19 cellular contexts compared by ENCODE assay signal in genomic region chr11:16279524-16279923, GRCh38.
DNase-seq lines count a peak whose midpoint lies in the region; ATAC-seq, FAIRE-seq and TF ChIP-seq lines count a peak whose summit lies in the region.
"Had no signal": no experiment of that assay in that cellular context is flagged by ENCODE, and none has a peak within 500 bp of the region (broad histone marks: within the 10 kb centered on the region; RNA-seq: fewer than 3 reads in every experiment).

No MANE protein-coding gene starts in this region.

- H3K36me3 ChIP-seq in breast epithelium = no peaks in the 10 kb centered on the region
- H3K36me3 ChIP-seq in effector memory CD4-positive, alpha-beta T cell (ENCODE audit: control insufficient read depth, insufficient read depth, low read length) = no peaks in the 10 kb centered on the region

- H3K4me3 ChIP-seq in breast epithelium = no peak overlapping the region
- no peak overlapping the region for H3K4me3 ChIP-seq in effector memory CD4-positive, alpha-beta T cell (ENCODE audit: insufficient read depth, low read depth, low read length, poor library complexity, severe bottlenecking)
- H3K4me3 ChIP-seq: A549 had no signal

- DNase-seq in MCF 10A (ENCODE audit: unreplicated experiment) (no peak), breast epithelium (ENCODE audit: low spot score in 2 of 2) (no peak), frontal cortex (ENCODE audit: low spot score in 2 of 2) (no peak)
- DNase-seq in effector memory CD4-positive, alpha-beta T cell = no peak
- DNase-seq: AML-193; CD4-positive, alpha-beta T cell; GDM1; GOT3; H7; HFFc6 had no signal

- FAIRE-seq in colon (lab: Jason Lieb, UNC) (peak; percentile 51), frontal cortex (lab: Jason Lieb, UNC) (peak; percentile 37)
- FAIRE-seq: GM12892, GM18507 had no signal

- H3K4me1 ChIP-seq in breast epithelium = no peaks in the 10 kb centered on the region
- H3K4me1 ChIP-seq in effector memory CD4-positive, alpha-beta T cell (ENCODE audit: control insufficient read depth, insufficient read depth, low read length, poor library complexity, severe bottlenecking) = no peaks in the 10 kb centered on the region
- H3K4me1 ChIP-seq: A549 had no signal

- CTCF ChIA-PET in MCF 10A (lab: Yijun Ruan, JAX) = interaction anchor here (0.6 to 0.7 kb wide), 2 partner anchors 255 to 991 kb away, joined by 3 to 4 read pairs; no protein-coding TSS in a partner anchor

- peak overlapping the region; percentile 70 for H3K4me3 Mint-ChIP-seq in MCF 10A (ENCODE audit: unreplicated experiment)
- H3K4me3 Mint-ChIP-seq: CD4-positive, alpha-beta T cell; HFFc6 had no signal

- no peak overlapping the region for H3K27ac ChIP-seq in breast epithelium
- no peak overlapping the region for H3K27ac ChIP-seq in effector memory CD4-positive, alpha-beta T cell (ENCODE audit: insufficient read depth, low read length, poor library complexity, severe bottlenecking)
- H3K27ac ChIP-seq: 22Rv1, A549, C4-2B had no signal

- no peaks in the 10 kb centered on the region for H3K9me3 ChIP-seq in breast epithelium
- H3K9me3 ChIP-seq in effector memory CD4-positive, alpha-beta T cell (ENCODE audit: control insufficient read depth, low read length) = no peaks in the 10 kb centered on the region
- H3K9me3 ChIP-seq: A549 had no signal

- H3K9me3 Mint-ChIP-seq in MCF 10A (ENCODE audit: unreplicated experiment) = no peaks in the 10 kb centered on the region
- H3K9me3 Mint-ChIP-seq: CD4-positive, alpha-beta T cell; HFFc6 had no signal

- H3K27me3 Mint-ChIP-seq in MCF 10A (ENCODE audit: insufficient read depth, unreplicated experiment) = no peaks in the 10 kb centered on the region
- H3K27me3 Mint-ChIP-seq: CD4-positive, alpha-beta T cell had no signal

- TF ChIP-seq CTCF in MCF 10A (IDR thresholded peaks at IDR 0.05; ENCODE audit: unreplicated experiment) = no peak
- no peak for TF ChIP-seq CTCF in breast epithelium (IDR thresholded peaks at IDR 0.05)

- H3K36me3 Mint-ChIP-seq in MCF 10A (ENCODE audit: insufficient read depth, unreplicated experiment) = no peaks in the 10 kb centered on the region

- no TSS peak for BruUV-seq in MCF 10A (replicated peaks; lab: Mats Ljungman, UMichigan)

- H3K27ac Mint-ChIP-seq in MCF 10A (ENCODE audit: low read depth, unreplicated experiment) = peak overlapping the region; percentile 78
- H3K27ac Mint-ChIP-seq: CD4-positive, alpha-beta T cell; HFFc6 had no signal

- no peaks in the 10 kb centered on the region for H3K27me3 ChIP-seq in breast epithelium
- no peaks in the 10 kb centered on the region for H3K27me3 ChIP-seq in effector memory CD4-positive, alpha-beta T cell (replicated peaks; ENCODE audit: control insufficient read depth, insufficient read depth, low read length, poor library complexity, severe bottlenecking)

- POLR2A ChIA-PET in MCF 10A (lab: Yijun Ruan, JAX) = interaction anchor here (0.7 to 5.5 kb wide), 13 partner anchors 10 to 956 kb away, joined by 3 to 64 read pairs (median 5); no protein-coding TSS in a partner anchor

- ATAC-seq in HG03159 (IDR thresholded peaks at IDR 0.05; ENCODE audit: unreplicated experiment) (no peak), HG02678 (IDR thresholded peaks at IDR 0.05; ENCODE audit: unreplicated experiment) (no peak)
- ATAC-seq: A549, HCT116 had no signal

- H3K4me1 Mint-ChIP-seq in MCF 10A (ENCODE audit: insufficient read depth, unreplicated experiment) = peaks cover 22% of the 10 kb centered on the region

- no peak for TF ChIP-seq POLR2A in breast epithelium (IDR thresholded peaks at IDR 0.05)

- intact Hi-C loops in MCF 10A (cut with micrococcal nuclease) = loop anchor here (10.0 kb wide), 1 partner anchor 315 kb away; no protein-coding TSS in a partner anchor
- intact Hi-C loops in breast epithelium (cut with DNase I; ENCODE audit: low total_unique reads) = no loop called here
